Comparison of ENCODE assay signal across 1 cellular context in the genomic region with DNA sequence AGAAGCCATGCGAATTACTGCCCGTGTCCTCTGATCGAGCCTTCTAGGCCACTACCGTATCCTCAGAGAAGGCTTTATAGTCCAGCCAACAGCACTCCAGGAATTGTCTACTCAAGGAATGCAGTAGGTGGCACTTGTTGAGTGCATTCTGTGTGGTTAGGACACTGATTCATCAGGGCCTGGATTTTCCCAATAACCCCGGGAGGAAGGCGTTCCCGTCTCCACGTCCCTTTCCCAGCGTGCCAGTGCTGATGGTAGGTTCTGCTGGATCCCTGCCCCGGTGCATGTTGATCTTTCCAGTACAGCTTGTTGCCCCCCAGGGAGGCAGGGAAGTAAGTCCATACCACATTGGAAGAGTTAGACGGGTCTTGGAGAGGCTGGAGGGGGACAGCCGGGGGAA.
TF ChIP-seq lines count a peak whose summit lies in the region.

No MANE protein-coding gene starts in this region.

TF ChIP-seq in HepG2, 621 proteins besides CTCF, POLR2A, EP300 and RAD21 (continued from another document and continues in another):
- TF ChIP-seq, protein P1, sequence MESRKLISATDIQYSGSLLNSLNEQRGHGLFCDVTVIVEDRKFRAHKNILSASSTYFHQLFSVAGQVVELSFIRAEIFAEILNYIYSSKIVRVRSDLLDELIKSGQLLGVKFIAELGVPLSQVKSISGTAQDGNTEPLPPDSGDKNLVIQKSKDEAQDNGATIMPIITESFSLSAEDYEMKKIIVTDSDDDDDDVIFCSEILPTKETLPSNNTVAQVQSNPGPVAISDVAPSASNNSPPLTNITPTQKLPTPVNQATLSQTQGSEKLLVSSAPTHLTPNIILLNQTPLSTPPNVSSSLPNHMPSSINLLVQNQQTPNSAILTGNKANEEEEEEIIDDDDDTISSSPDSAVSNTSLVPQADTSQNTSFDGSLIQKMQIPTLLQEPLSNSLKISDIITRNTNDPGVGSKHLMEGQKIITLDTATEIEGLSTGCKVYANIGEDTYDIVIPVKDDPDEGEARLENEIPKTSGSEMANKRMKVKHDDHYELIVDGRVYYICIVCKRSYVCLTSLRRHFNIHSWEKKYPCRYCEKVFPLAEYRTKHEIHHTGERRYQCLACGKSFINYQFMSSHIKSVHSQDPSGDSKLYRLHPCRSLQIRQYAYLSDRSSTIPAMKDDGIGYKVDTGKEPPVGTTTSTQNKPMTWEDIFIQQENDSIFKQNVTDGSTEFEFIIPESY (CRISPR knock-in tag; IDR thresholded peaks at IDR 0.05) = no peak
- TF ChIP-seq TCF12 (IDR thresholded peaks at IDR 0.05) = no peak
- TF ChIP-seq TCF12 (CRISPR knock-in tag; IDR thresholded peaks at IDR 0.05) = no peak
- TF ChIP-seq, protein P2, sequence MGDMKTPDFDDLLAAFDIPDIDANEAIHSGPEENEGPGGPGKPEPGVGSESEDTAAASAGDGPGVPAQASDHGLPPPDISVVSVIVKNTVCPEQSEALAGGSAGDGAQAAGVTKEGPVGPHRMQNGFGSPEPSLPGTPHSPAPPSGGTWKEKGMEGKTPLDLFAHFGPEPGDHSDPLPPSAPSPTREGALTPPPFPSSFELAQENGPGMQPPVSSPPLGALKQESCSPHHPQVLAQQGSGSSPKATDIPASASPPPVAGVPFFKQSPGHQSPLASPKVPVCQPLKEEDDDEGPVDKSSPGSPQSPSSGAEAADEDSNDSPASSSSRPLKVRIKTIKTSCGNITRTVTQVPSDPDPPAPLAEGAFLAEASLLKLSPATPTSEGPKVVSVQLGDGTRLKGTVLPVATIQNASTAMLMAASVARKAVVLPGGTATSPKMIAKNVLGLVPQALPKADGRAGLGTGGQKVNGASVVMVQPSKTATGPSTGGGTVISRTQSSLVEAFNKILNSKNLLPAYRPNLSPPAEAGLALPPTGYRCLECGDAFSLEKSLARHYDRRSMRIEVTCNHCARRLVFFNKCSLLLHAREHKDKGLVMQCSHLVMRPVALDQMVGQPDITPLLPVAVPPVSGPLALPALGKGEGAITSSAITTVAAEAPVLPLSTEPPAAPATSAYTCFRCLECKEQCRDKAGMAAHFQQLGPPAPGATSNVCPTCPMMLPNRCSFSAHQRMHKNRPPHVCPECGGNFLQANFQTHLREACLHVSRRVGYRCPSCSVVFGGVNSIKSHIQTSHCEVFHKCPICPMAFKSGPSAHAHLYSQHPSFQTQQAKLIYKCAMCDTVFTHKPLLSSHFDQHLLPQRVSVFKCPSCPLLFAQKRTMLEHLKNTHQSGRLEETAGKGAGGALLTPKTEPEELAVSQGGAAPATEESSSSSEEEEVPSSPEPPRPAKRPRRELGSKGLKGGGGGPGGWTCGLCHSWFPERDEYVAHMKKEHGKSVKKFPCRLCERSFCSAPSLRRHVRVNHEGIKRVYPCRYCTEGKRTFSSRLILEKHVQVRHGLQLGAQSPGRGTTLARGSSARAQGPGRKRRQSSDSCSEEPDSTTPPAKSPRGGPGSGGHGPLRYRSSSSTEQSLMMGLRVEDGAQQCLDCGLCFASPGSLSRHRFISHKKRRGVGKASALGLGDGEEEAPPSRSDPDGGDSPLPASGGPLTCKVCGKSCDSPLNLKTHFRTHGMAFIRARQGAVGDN (CRISPR knock-in tag; IDR thresholded peaks at IDR 0.05) = peak; percentile 53
- TF ChIP-seq ZFP41 (CRISPR knock-in tag; IDR thresholded peaks at IDR 0.05; ENCODE audit: borderline replicate concordance) = no peak
- TF ChIP-seq ZNF326 (CRISPR knock-in tag; IDR thresholded peaks at IDR 0.05; ENCODE audit: borderline replicate concordance) = no peak
- TF ChIP-seq, protein P3, sequence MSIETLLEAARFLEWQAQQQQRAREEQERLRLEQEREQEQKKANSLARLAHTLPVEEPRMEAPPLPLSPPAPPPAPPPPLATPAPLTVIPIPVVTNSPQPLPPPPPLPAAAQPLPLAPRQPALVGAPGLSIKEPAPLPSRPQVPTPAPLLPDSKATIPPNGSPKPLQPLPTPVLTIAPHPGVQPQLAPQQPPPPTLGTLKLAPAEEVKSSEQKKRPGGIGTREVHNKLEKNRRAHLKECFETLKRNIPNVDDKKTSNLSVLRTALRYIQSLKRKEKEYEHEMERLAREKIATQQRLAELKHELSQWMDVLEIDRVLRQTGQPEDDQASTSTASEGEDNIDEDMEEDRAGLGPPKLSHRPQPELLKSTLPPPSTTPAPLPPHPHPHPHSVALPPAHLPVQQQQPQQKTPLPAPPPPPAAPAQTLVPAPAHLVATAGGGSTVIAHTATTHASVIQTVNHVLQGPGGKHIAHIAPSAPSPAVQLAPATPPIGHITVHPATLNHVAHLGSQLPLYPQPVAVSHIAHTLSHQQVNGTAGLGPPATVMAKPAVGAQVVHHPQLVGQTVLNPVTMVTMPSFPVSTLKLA (IDR thresholded peaks at IDR 0.05) = no peak
- no peak for TF ChIP-seq KDM4B (CRISPR knock-in tag; IDR thresholded peaks at IDR 0.05)
- TF ChIP-seq THAP11 (CRISPR knock-in tag; IDR thresholded peaks at IDR 0.05) = no peak
- TF ChIP-seq, protein P4, sequence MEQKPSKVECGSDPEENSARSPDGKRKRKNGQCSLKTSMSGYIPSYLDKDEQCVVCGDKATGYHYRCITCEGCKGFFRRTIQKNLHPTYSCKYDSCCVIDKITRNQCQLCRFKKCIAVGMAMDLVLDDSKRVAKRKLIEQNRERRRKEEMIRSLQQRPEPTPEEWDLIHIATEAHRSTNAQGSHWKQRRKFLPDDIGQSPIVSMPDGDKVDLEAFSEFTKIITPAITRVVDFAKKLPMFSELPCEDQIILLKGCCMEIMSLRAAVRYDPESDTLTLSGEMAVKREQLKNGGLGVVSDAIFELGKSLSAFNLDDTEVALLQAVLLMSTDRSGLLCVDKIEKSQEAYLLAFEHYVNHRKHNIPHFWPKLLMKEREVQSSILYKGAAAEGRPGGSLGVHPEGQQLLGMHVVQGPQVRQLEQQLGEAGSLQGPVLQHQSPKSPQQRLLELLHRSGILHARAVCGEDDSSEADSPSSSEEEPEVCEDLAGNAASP (CRISPR knock-in tag; IDR thresholded peaks at IDR 0.05; ENCODE audit: borderline replicate concordance) = no peak
- TF ChIP-seq, protein P5, sequence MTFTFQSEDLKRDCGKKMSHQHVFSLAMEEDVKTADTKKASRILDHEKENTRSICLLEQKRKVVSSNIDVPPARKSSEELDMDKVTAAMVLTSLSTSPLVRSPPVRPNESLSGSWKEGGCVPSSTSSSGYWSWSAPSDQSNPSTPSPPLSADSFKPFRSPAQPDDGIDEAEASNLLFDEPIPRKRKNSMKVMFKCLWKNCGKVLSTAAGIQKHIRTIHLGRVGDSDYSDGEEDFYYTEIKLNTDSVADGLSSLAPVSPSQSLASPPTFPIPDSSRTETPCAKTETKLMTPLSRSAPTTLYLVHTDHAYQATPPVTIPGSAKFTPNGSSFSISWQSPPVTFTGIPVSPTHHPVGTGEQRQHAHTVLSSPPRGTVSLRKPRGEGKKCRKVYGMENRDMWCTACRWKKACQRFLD (CRISPR knock-in tag; IDR thresholded peaks at IDR 0.05; ENCODE audit: borderline replicate concordance) = no peak
- no peak for TF ChIP-seq ZNF678 (CRISPR knock-in tag; IDR thresholded peaks at IDR 0.05)
- TF ChIP-seq, protein P6, sequence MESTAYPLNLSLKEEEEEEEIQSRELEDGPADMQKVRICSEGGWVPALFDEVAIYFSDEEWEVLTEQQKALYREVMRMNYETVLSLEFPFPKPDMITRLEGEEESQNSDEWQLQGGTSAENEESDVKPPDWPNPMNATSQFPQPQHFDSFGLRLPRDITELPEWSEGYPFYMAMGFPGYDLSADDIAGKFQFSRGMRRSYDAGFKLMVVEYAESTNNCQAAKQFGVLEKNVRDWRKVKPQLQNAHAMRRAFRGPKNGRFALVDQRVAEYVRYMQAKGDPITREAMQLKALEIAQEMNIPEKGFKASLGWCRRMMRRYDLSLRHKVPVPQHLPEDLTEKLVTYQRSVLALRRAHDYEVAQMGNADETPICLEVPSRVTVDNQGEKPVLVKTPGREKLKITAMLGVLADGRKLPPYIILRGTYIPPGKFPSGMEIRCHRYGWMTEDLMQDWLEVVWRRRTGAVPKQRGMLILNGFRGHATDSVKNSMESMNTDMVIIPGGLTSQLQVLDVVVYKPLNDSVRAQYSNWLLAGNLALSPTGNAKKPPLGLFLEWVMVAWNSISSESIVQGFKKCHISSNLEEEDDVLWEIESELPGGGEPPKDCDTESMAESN (CRISPR knock-in tag; conservative IDR thresholded peaks at IDR 0.05) = no peak
- TF ChIP-seq ZBTB38 (CRISPR knock-in tag; IDR thresholded peaks at IDR 0.05) = peak; percentile 85
- TF ChIP-seq, protein P7, sequence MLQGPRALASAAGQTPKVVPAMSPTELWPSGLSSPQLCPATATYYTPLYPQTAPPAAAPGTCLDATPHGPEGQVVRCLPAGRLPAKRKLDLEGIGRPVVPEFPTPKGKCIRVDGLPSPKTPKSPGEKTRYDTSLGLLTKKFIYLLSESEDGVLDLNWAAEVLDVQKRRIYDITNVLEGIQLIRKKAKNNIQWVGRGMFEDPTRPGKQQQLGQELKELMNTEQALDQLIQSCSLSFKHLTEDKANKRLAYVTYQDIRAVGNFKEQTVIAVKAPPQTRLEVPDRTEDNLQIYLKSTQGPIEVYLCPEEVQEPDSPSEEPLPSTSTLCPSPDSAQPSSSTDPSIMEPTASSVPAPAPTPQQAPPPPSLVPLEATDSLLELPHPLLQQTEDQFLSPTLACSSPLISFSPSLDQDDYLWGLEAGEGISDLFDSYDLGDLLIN (CRISPR knock-in tag; IDR thresholded peaks at IDR 0.05; ENCODE audit: borderline replicate concordance) = no peak
- TF ChIP-seq, protein P8, sequence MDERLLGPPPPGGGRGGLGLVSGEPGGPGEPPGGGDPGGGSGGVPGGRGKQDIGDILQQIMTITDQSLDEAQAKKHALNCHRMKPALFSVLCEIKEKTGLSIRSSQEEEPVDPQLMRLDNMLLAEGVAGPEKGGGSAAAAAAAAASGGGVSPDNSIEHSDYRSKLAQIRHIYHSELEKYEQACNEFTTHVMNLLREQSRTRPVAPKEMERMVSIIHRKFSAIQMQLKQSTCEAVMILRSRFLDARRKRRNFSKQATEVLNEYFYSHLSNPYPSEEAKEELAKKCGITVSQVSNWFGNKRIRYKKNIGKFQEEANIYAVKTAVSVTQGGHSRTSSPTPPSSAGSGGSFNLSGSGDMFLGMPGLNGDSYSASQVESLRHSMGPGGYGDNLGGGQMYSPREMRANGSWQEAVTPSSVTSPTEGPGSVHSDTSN (CRISPR knock-in tag; IDR thresholded peaks at IDR 0.05) = no peak
- TF ChIP-seq GATA4 (IDR thresholded peaks at IDR 0.05; ENCODE audit: borderline replicate concordance, low read depth) = no peak
- TF ChIP-seq KAT7 (CRISPR knock-in tag; IDR thresholded peaks at IDR 0.05; ENCODE audit: borderline replicate concordance) = peak; percentile 38; the same call in 1 of the 2 replicates
- TF ChIP-seq MTA1 (CRISPR knock-in tag; IDR thresholded peaks at IDR 0.05; ENCODE audit: borderline replicate concordance) = no peak
- no peak for TF ChIP-seq SP140L (CRISPR knock-in tag; IDR thresholded peaks at IDR 0.05; ENCODE audit: borderline replicate concordance)
- TF ChIP-seq, protein P9, sequence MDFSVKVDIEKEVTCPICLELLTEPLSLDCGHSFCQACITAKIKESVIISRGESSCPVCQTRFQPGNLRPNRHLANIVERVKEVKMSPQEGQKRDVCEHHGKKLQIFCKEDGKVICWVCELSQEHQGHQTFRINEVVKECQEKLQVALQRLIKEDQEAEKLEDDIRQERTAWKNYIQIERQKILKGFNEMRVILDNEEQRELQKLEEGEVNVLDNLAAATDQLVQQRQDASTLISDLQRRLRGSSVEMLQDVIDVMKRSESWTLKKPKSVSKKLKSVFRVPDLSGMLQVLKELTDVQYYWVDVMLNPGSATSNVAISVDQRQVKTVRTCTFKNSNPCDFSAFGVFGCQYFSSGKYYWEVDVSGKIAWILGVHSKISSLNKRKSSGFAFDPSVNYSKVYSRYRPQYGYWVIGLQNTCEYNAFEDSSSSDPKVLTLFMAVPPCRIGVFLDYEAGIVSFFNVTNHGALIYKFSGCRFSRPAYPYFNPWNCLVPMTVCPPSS (IDR thresholded peaks at IDR 0.05) = no peak
- TF ChIP-seq, protein P10, sequence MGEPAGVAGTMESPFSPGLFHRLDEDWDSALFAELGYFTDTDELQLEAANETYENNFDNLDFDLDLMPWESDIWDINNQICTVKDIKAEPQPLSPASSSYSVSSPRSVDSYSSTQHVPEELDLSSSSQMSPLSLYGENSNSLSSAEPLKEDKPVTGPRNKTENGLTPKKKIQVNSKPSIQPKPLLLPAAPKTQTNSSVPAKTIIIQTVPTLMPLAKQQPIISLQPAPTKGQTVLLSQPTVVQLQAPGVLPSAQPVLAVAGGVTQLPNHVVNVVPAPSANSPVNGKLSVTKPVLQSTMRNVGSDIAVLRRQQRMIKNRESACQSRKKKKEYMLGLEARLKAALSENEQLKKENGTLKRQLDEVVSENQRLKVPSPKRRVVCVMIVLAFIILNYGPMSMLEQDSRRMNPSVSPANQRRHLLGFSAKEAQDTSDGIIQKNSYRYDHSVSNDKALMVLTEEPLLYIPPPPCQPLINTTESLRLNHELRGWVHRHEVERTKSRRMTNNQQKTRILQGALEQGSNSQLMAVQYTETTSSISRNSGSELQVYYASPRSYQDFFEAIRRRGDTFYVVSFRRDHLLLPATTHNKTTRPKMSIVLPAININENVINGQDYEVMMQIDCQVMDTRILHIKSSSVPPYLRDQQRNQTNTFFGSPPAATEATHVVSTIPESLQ (CRISPR knock-in tag; conservative IDR thresholded peaks at IDR 0.05) = no peak
- TF ChIP-seq, protein P11, sequence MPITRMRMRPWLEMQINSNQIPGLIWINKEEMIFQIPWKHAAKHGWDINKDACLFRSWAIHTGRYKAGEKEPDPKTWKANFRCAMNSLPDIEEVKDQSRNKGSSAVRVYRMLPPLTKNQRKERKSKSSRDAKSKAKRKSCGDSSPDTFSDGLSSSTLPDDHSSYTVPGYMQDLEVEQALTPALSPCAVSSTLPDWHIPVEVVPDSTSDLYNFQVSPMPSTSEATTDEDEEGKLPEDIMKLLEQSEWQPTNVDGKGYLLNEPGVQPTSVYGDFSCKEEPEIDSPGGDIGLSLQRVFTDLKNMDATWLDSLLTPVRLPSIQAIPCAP (CRISPR knock-in tag; IDR thresholded peaks at IDR 0.05; ENCODE audit: low read depth) = no peak
- TF ChIP-seq, protein P12, sequence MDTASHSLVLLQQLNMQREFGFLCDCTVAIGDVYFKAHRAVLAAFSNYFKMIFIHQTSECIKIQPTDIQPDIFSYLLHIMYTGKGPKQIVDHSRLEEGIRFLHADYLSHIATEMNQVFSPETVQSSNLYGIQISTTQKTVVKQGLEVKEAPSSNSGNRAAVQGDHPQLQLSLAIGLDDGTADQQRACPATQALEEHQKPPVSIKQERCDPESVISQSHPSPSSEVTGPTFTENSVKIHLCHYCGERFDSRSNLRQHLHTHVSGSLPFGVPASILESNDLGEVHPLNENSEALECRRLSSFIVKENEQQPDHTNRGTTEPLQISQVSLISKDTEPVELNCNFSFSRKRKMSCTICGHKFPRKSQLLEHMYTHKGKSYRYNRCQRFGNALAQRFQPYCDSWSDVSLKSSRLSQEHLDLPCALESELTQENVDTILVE (CRISPR knock-in tag; IDR thresholded peaks at IDR 0.05) = no peak
- TF ChIP-seq JDP2 (CRISPR knock-in tag; IDR thresholded peaks at IDR 0.05; ENCODE audit: borderline replicate concordance) = no peak
- TF ChIP-seq, protein P13, sequence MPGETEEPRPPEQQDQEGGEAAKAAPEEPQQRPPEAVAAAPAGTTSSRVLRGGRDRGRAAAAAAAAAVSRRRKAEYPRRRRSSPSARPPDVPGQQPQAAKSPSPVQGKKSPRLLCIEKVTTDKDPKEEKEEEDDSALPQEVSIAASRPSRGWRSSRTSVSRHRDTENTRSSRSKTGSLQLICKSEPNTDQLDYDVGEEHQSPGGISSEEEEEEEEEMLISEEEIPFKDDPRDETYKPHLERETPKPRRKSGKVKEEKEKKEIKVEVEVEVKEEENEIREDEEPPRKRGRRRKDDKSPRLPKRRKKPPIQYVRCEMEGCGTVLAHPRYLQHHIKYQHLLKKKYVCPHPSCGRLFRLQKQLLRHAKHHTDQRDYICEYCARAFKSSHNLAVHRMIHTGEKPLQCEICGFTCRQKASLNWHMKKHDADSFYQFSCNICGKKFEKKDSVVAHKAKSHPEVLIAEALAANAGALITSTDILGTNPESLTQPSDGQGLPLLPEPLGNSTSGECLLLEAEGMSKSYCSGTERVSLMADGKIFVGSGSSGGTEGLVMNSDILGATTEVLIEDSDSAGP (CRISPR knock-in tag; IDR thresholded peaks at IDR 0.05; ENCODE audit: borderline replicate concordance) = peak; percentile 43; the same call in 1 of the 2 replicates
- no peak for TF ChIP-seq ZNF562 (CRISPR knock-in tag; IDR thresholded peaks at IDR 0.05; ENCODE audit: borderline replicate concordance)
- TF ChIP-seq MIXL1 (CRISPR knock-in tag; IDR thresholded peaks at IDR 0.05) = no peak
- no peak for TF ChIP-seq EHMT2 (IDR thresholded peaks at IDR 0.05; ENCODE audit: borderline replicate concordance, low read depth, low read length)
- no peak for TF ChIP-seq NKX3-1 (CRISPR knock-in tag; IDR thresholded peaks at IDR 0.05)
